In the genomic region with DNA sequence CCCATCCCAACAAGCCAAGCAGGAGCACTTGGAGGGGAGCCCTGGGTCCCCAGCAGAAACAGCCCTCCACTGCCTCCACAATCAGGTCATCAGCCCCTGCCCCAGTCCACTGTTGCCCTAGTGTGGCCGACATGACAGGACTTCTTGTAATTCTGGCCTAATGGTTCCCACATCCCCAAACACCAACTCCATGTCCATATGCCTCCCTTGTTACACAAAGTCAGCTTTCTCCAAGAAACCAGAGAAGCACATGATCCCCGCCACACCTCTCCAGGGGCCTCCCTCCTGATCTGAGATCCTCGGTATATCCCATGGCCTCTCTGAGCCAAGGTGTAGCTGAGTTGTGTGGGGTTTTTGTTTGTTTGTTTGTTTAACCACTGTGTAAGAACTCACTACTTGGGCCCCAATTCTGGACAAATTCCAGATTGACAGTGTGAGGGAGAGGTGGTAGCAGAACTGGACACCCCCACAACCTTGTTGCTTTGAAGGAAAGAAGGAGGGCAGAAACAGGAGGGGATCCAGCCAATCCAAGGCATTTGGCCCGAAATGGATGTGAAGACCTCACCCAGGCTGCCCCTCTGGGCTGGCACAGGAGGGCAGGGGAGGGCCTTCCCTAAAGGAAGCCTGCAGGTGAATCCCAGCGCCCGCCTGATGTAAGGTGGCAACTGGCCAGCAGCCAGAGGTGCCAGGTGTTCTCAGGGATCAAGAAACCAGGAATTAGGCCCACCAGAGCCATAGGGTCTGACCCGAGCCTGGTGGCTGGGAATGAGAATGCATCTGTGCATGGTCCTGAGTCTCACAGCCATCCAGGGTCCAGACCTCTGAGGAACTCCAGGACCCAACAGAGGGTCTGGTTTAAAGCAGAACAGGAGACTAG, we compare ENCODE assay signal across 8 cellular contexts. TPM values are rescaled to one million over a fixed set of nuclear protein-coding genes. Genes with fewer than 3 reads are reported as not detected.
DNase-seq lines count a peak whose midpoint lies in the region; ATAC-seq and TF ChIP-seq lines count a peak whose summit lies in the region.

No MANE protein-coding gene starts in this region.

- H2AFZ ChIP-seq in GM23338 = no peak overlapping the region

- H3K9me3 ChIP-seq in BLaER1 treated with 17β-estradiol and CSF1 and Interleukin-3, amounts not matched to agents 10 nM and 100 nM (replicated peaks in 1 of 11) = no peaks in the 10 kb centered on the region

- TF ChIP-seq POLR2A in lower leg skin (IDR thresholded peaks at IDR 0.05) = no peak

- H3K79me2 ChIP-seq in GM23338 (replicated peaks; ENCODE audit: insufficient read depth) = no peaks in the 10 kb centered on the region

- H3K4me1 Mint-ChIP-seq in GM23338 = peaks cover 11% of the 10 kb centered on the region
- peaks cover 84% of the 10 kb centered on the region for H3K4me1 Mint-ChIP-seq in activated T-cell treated with anti-CD3 and anti-CD28 coated beads, Interleukin-2, amount 50 U/mL, for 4 hours (ENCODE audit: low read depth)

- DNase-seq in GM23338 (ENCODE audit: low spot score) (peak; percentile 37), mesenteric fat pad (ENCODE audit: low spot score) (peak; percentile 49), NCI-H2196 treated with DMSO at 0.1 percent for 48 hours (lab: John Stamatoyannopoulos, UW; ENCODE audit: unreplicated experiment) (no peak), T1000 (lab: John Stamatoyannopoulos, UW) (no peak), lower leg skin (ENCODE audit: low spot score in 2 of 2) (no peak), retina (no peak)
- DNase-seq in activated T-cell treated with anti-CD3 and anti-CD28 coated beads, Interleukin-2, amount 50 U/mL, for 4 hours = peak; percentile 8

- ATAC-seq in GM23338 = peak; percentile 67
- peak; percentile 4 for ATAC-seq in activated T-cell treated with anti-CD3 and anti-CD28 coated beads, Interleukin-2, amount 50 U/mL, for 4 hours

- H3K27me3 ChIP-seq in BLaER1 treated with 17β-estradiol and CSF1 and Interleukin-3, amounts not matched to agents 10 nM and 100 nM = no peaks in the 10 kb centered on the region
- H3K27me3 ChIP-seq in GM23338 (ENCODE audit: insufficient read depth) = no peaks in the 10 kb centered on the region

- no peaks in the 10 kb centered on the region for H3K9me2 ChIP-seq in GM23338 (ENCODE audit: insufficient read depth)

- no peaks in the 10 kb centered on the region for H3K36me3 Mint-ChIP-seq in GM23338 (ENCODE audit: low read depth)
- H3K36me3 Mint-ChIP-seq in activated T-cell treated with anti-CD3 and anti-CD28 coated beads, Interleukin-2, amount 50 U/mL, for 4 hours (ENCODE audit: insufficient read depth) = peaks cover 3% of the 10 kb centered on the region

- peak overlapping the region in 3 of 11 experiments; percentile 31 to 43 (median 43); a peak in 2 of 22 replicates for H3K9ac ChIP-seq in BLaER1 treated with 17β-estradiol and CSF1 and Interleukin-3, amounts not matched to agents 10 nM and 100 nM

- peaks cover 8 to 19% (median 14%) of the 10 kb centered on the region in 11 experiments; a peak in 17 of 22 replicates for H3K36me3 ChIP-seq in BLaER1 treated with 17β-estradiol and CSF1 and Interleukin-3, amounts not matched to agents 10 nM and 100 nM
- H3K36me3 ChIP-seq in GM23338 (ENCODE audit: insufficient read depth) = no peaks in the 10 kb centered on the region

- no peak overlapping the region; the same call in 2 of the 3 replicates for H3K4me3 Mint-ChIP-seq in GM23338
- no peak overlapping the region for H3K4me3 Mint-ChIP-seq in activated T-cell treated with anti-CD3 and anti-CD28 coated beads, Interleukin-2, amount 50 U/mL, for 4 hours

- no peak overlapping the region for H3K27ac Mint-ChIP-seq in GM23338

- H3K9me3 Mint-ChIP-seq in GM23338 = no peaks in the 10 kb centered on the region; the same call in 2 of the 3 replicates
- H3K9me3 Mint-ChIP-seq in activated T-cell treated with anti-CD3 and anti-CD28 coated beads, Interleukin-2, amount 50 U/mL, for 4 hours = no peaks in the 10 kb centered on the region

- peak overlapping the region in 8 of 11 experiments; percentile 8 to 70 (median 44); a peak in 13 of 22 replicates for H3K27ac ChIP-seq in BLaER1 treated with 17β-estradiol and CSF1 and Interleukin-3, amounts not matched to agents 10 nM and 100 nM
- no peak overlapping the region for H3K27ac ChIP-seq in GM23338 (ENCODE audit: low read depth)

- 80 to 81% methylated on average over 7 of the region's 7 CpGs for WGBS in lower leg skin, 2 donors

- H4K20me1 ChIP-seq in BLaER1 treated with 17β-estradiol and CSF1 and Interleukin-3, amounts not matched to agents 10 nM and 100 nM = peaks cover 0 to 28% (median 15%) of the 10 kb centered on the region in 11 experiments; a peak in 15 of 22 replicates
- H4K20me1 ChIP-seq in GM23338 (replicated peaks; ENCODE audit: insufficient read depth) = no peaks in the 10 kb centered on the region

- intact Hi-C loops in lower leg skin (cut with DNase I; ENCODE audit: low total_unique reads) = no loop called here

- no peaks in the 10 kb centered on the region for H3F3A ChIP-seq in GM23338 (replicated peaks; ENCODE audit: low read depth)

- peaks cover 3% of the 10 kb centered on the region for H3K27me3 Mint-ChIP-seq in GM23338 (ENCODE audit: insufficient read depth, low read depth, poor library complexity)
- no peaks in the 10 kb centered on the region for H3K27me3 Mint-ChIP-seq in activated T-cell treated with anti-CD3 and anti-CD28 coated beads, Interleukin-2, amount 50 U/mL, for 4 hours (ENCODE audit: low read depth)

- TF ChIP-seq CTCF in GM23338 (conservative IDR thresholded peaks at IDR 0.05; ENCODE audit: low read depth in 2 of 2) (0 out of 4 replicates have a peak, but pooled peaks of 1 of the 2 experiments have one; percentile 16), lower leg skin (IDR thresholded peaks at IDR 0.05) (no peak)

- H3K4me2 ChIP-seq in BLaER1 treated with 17β-estradiol and CSF1 and Interleukin-3, amounts not matched to agents 10 nM and 100 nM = peak overlapping the region in 7 of 11 experiments; percentile 29 to 55 (median 49); a peak in 10 of 22 replicates
- H3K4me2 ChIP-seq in GM23338 = no peak overlapping the region

- H3K4me3 ChIP-seq in BLaER1 treated with 17β-estradiol and CSF1 and Interleukin-3, amounts not matched to agents 10 nM and 100 nM = no peak overlapping the region
- no peak overlapping the region for H3K4me3 ChIP-seq in GM23338
- H3K4me3 ChIP-seq in lower leg skin (ENCODE audit: low read depth, poor library complexity, severe bottlenecking) = no peak overlapping the region

- H3K4me1 ChIP-seq in BLaER1 treated with 17β-estradiol and CSF1 and Interleukin-3, amounts not matched to agents 10 nM and 100 nM = peaks cover 56 to 97% (median 91%) of the 10 kb centered on the region in 10 experiments
- peaks cover 7% of the 10 kb centered on the region for H3K4me1 ChIP-seq in GM23338 (ENCODE audit: insufficient read depth)

TF ChIP-seq in GM23338, 12 proteins besides CTCF, POLR2A, EP300 and RAD21 (continues in another document):
- TF ChIP-seq ZNF114 (CRISPR knock-in tag; IDR thresholded peaks at IDR 0.05) = no peak
- TF ChIP-seq, protein P1, sequence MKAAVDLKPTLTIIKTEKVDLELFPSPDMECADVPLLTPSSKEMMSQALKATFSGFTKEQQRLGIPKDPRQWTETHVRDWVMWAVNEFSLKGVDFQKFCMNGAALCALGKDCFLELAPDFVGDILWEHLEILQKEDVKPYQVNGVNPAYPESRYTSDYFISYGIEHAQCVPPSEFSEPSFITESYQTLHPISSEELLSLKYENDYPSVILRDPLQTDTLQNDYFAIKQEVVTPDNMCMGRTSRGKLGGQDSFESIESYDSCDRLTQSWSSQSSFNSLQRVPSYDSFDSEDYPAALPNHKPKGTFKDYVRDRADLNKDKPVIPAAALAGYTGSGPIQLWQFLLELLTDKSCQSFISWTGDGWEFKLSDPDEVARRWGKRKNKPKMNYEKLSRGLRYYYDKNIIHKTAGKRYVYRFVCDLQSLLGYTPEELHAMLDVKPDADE (IDR thresholded peaks at IDR 0.05) = no peak
- TF ChIP-seq EZH2 (IDR thresholded peaks at IDR 0.05; ENCODE audit: low read depth, unreplicated experiment) = no peak
- TF ChIP-seq JUNB (IDR thresholded peaks at IDR 0.05; ENCODE audit: unreplicated experiment) = no peak

RNA-seq across cellular contexts. Expression of a gene that starts 13.5 kb away (rescaled TPM):
- total RNA-seq in GM23338 (2014; rRNA removed; shearing (Covaris generic)) = 6.4 and 6.9 TPM in 2 replicates
- polyA plus RNA-seq in GM23338 (2016; fragmentation: Nextera tagmentation; extraction: Ambion mirVana) = 8.6 and 9.1 TPM in 2 replicates
- 100 to 1,000 TPM; 342 to 390 (median 377) TPM for total RNA-seq in activated T-cell treated with anti-CD3 and anti-CD28 coated beads, Interleukin-2, amount 50 U/mL, for 4 hours
- total RNA-seq in mesenteric fat pad (61.1 TPM), lower leg skin (10 to 100 TPM in 3 of 4 donors, 1 to 10 TPM in 1; 9.6 to 15.0 (median 14.5) TPM)

Comparison
In these comparisons a context has a peak if more than half of its experiments do, and no peak if none do; other contexts are left out.
1. DNase-seq: peak in GM23338 (single experiment), activated T-cell treated with anti-CD3 and anti-CD28 coated beads, Interleukin-2, amount 50 U/mL, for 4 hours (single experiment) and mesenteric fat pad (single experiment); none in NCI-H2196 treated with DMSO at 0.1 percent for 48 hours (single experiment), T1000 (single experiment), lower leg skin (0 of 2) and retina (single experiment).